Comparison of ENCODE assay signal across 9 cellular contexts in genomic region chr10:22693371-22693784, GRCh38. TPM values are rescaled to one million over a fixed set of nuclear protein-coding genes. Genes with fewer than 3 reads are reported as not detected.
DNase-seq lines count a peak whose midpoint lies in the region; TF ChIP-seq lines count a peak whose summit lies in the region.
"Had no signal": no experiment of that assay in that cellular context is flagged by ENCODE, and none has a peak within 500 bp of the region (broad histone marks: within the 10 kb centered on the region; RNA-seq: fewer than 3 reads in every experiment).

No MANE protein-coding gene starts in this region.

- H3K9ac ChIP-seq in mammary epithelial cell (ENCODE audit: insufficient read depth, low read length), result no peak overlapping the region

- H3K27me3 Mint-ChIP-seq in IgD-negative memory B cell, result no peaks in the 10 kb centered on the region

- H3K27me3 ChIP-seq in mammary epithelial cell (ENCODE audit: insufficient read depth, low read length), result no peaks in the 10 kb centered on the region

- BruUV-seq in mammary epithelial cell (replicated peaks; lab: Mats Ljungman, UMichigan), result no TSS peak

- CTCF ChIA-PET in mammary epithelial cell (lab: Charles Lee; ENCODE audit: low non-redundant PET), result no interaction called here

- H2AFZ ChIP-seq in mammary epithelial cell (ENCODE audit: low read depth, low read length), result no peak overlapping the region

- peaks cover 19% of the 10 kb centered on the region for H3K4me1 ChIP-seq in mammary epithelial cell (ENCODE audit: insufficient read depth, low read length)

- peak; percentile 48 for DNase-seq in stimulated activated CD4-positive, alpha-beta T cell treated with anti-CD3 and anti-CD28 coated beads, Interleukin-15, amount 100 ng/mL, for 24 hours
- DNase-seq in stimulated activated CD4-positive, alpha-beta T cell treated with anti-CD3 and anti-CD28 coated beads, Interleukin-12 subunit alpha, Interleukin-12 subunit beta, amount 100 ng/mL, for 4 hours, result no peak
- DNase-seq in mammary epithelial cell (peak; percentile 53), cerebellar nuclear complex (lab: John Stamatoyannopoulos, UW) (no peak), SKM-1 treated with dmso at 0.1 percent for 144 hours (lab: John Stamatoyannopoulos, UW; ENCODE audit: unreplicated experiment) (no peak), NCI-H2196 treated with DMSO at 0.1 percent for 48 hours (lab: John Stamatoyannopoulos, UW; ENCODE audit: unreplicated experiment) (no peak), NCI-H2171 (lab: John Stamatoyannopoulos, UW) (no peak)
- DNase-seq: DMS 273 treated with DMSO at 0.1 percent for 48 hours had no signal

- H3K36me3 Mint-ChIP-seq in IgD-negative memory B cell, result peaks cover 2% of the 10 kb centered on the region

- no peak overlapping the region for H3K27ac ChIP-seq in mammary epithelial cell (ENCODE audit: insufficient read depth, low read depth, low read length)

- no peak overlapping the region for H3K4me2 ChIP-seq in mammary epithelial cell (ENCODE audit: insufficient read depth, low read depth, low read length)

- 92% methylated on average over 5 of the region's 5 CpGs for WGBS in mammary epithelial cell (ENCODE audit: low coverage, missing lambda C conversion rate)

- peaks cover 76% of the 10 kb centered on the region for H3K79me2 ChIP-seq in mammary epithelial cell (ENCODE audit: insufficient read depth, low read length)

- no peak for TF ChIP-seq CTCF in mammary epithelial cell (conservative IDR thresholded peaks at IDR 0.05 in 1 of 2, IDR thresholded peaks at IDR 0.05 in 1 of 2; ENCODE audit: extremely low read depth in 1 of 2, insufficient read depth in 1 of 2, low read depth in 1 of 2, low read length in 2 of 2)

- H3K9me3 ChIP-seq in mammary epithelial cell (replicated peaks; ENCODE audit: insufficient read depth, low read length), result no peaks in the 10 kb centered on the region

- no peak overlapping the region for H3K4me3 ChIP-seq in mammary epithelial cell (replicated peaks in 1 of 3; ENCODE audit: insufficient read depth in 1 of 3, low read depth in 2 of 3, low read length in 3 of 3)

- H3K9me3 Mint-ChIP-seq in IgD-negative memory B cell, result no peaks in the 10 kb centered on the region

- in situ Hi-C loops in mammary epithelial cell (cut with MboI; ENCODE audit: low sequenced_read_pairs in 2 of 2), result no loop called here

- dilution Hi-C loops in mammary epithelial cell (cut with HindIII; ENCODE audit: low sequenced_read_pairs), result no loop called here

- peak overlapping the region in 3 of 4 donors; percentile 15 to 63 (median 26) for H3K4me3 Mint-ChIP-seq in IgD-negative memory B cell

- no peaks in the 10 kb centered on the region for H3K36me3 ChIP-seq in mammary epithelial cell (ENCODE audit: insufficient read depth, low read length)

- peak overlapping the region; percentile 71 to 86 (median 78) for H3K27ac Mint-ChIP-seq in IgD-negative memory B cell

- intact Hi-C loops in mammary epithelial cell (cut with micrococcal nuclease), result no loop called here

- no peaks in the 10 kb centered on the region for H4K20me1 ChIP-seq in mammary epithelial cell (ENCODE audit: insufficient read depth, low read length)

- H3K4me1 Mint-ChIP-seq in IgD-negative memory B cell, result peaks cover 57 to 73% (median 73%) of the 10 kb centered on the region in 3 donors

RNA-seq across cellular contexts. Expression of gene PIP4K2A, which starts 21.0 kb away (rescaled TPM):
- polyA plus RNA-seq in IgD-negative memory B cell, result 43.2 TPM
- total RNA-seq in mammary epithelial cell, result 10 to 100 TPM in 1 of 2 donors, 1 to 10 TPM in 1; 7.2 to 13.4 TPM
- polyA plus RNA-seq in mammary epithelial cell, result 5.2 TPM
- polyA minus RNA-seq in mammary epithelial cell, result 8.7 TPM

Comparison
In these comparisons a context has a peak if more than half of its experiments do, and no peak if none do; other contexts are left out.
1. DNase-seq: peak in stimulated activated CD4-positive, alpha-beta T cell treated with anti-CD3 and anti-CD28 coated beads, Interleukin-15, amount 100 ng/mL, for 24 hours (single experiment) and mammary epithelial cell (single experiment); none in stimulated activated CD4-positive, alpha-beta T cell treated with anti-CD3 and anti-CD28 coated beads, Interleukin-12 subunit alpha, Interleukin-12 subunit beta, amount 100 ng/mL, for 4 hours (single experiment), cerebellar nuclear complex (0 of 2), SKM-1 treated with dmso at 0.1 percent for 144 hours (single experiment), NCI-H2196 treated with DMSO at 0.1 percent for 48 hours (single experiment) and NCI-H2171 (single experiment).